ENCODE assay signal across 23 cellular contexts in the genomic region with DNA sequence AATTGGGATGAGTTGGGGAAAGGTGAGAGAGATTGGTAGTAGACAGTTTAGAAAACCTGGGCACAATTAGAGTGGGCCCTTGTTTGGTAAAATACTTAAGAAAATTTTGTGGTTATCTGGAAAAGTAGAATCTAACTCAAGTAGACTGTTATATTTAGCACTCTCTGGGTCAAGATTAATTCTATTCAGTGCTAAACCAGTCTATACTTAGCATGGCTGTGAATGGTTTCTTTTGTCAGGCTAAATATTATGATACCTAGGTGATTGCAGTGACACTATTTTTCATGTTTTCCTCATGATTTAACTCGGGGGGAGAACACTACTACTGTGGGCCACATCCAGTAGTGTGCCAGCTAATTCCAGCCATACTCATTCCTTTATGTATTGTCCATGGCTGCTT.
"Had no signal": no experiment of that assay in that cellular context is flagged by ENCODE, and none has a peak within 500 bp of the region (broad histone marks: within the 10 kb centered on the region; RNA-seq: fewer than 3 reads in every experiment).

No MANE protein-coding gene starts in this region.

- H3K27ac ChIP-seq: brain microvascular endothelial cell, coronary artery, epithelial cell of prostate, heart right ventricle, ovary, prostate gland, spleen, testis, WERI-Rb-1 had no signal

- H3K36me3 ChIP-seq: brain microvascular endothelial cell, ovary, prostate gland, WERI-Rb-1 had no signal

- H3K4me3 ChIP-seq: coronary artery, heart right ventricle, ovary, prostate gland, spleen, testis had no signal

- H3K27ac Mint-ChIP-seq: activated CD4-positive, alpha-beta T cell treated with anti-CD3 and anti-CD28 coated beads, Interleukin-2, amount 10 ng/mL, durations not matched to agents 7 days and 5 days; activated CD8-positive, alpha-beta T cell treated with anti-CD3 and anti-CD28 coated beads for 36 hours; activated naive CD8-positive, alpha-beta T cell treated with anti-CD3 and anti-CD28 coated beads, Interleukin-2, amount 50 U/mL, for 24 hours; activated T-helper 1 cell treated with anti-CD3 and anti-CD28 coated beads, Interleukin-12 subunit alpha, Interleukin-12 subunit beta, Interleukin-2, Interleukin-4 antibody, amounts not matched to agents 30 ng/mL and 10 ng/mL and 1 ng/mL, durations not matched to agents 14 hours and 24 hours and 36 hours; natural killer cell; type B pancreatic cell had no signal

- DNase-seq: activated CD4-positive, alpha-beta T cell treated with anti-CD3 and anti-CD28 coated beads, Interleukin-2, amount 10 ng/mL, durations not matched to agents 7 days and 5 days; activated CD4-positive, CD25-positive, alpha-beta regulatory T cell treated with anti-CD3 and anti-CD28 coated beads, Interleukin-2, amount 50 U/mL, for 72 hours; activated CD8-positive, alpha-beta T cell treated with anti-CD3 and anti-CD28 coated beads for 36 hours; activated gamma-delta T cell; activated naive CD4-positive, alpha-beta T cell treated with anti-CD3 and anti-CD28 coated beads, Interleukin-2, amount 50 U/mL, for 16 hours; activated naive CD8-positive, alpha-beta T cell treated with anti-CD3 and anti-CD28 coated beads, Interleukin-2, amount 50 U/mL, for 24 hours; brain microvascular endothelial cell; heart right ventricle; midbrain; natural killer cell; ovary; spleen; stimulated activated CD4-positive, alpha-beta T cell treated with anti-CD3 and anti-CD28 coated beads, Interleukin-4, amount 100 ng/mL, for 1 hour; stimulated activated naive CD4-positive, alpha-beta T cell; T-helper 1 cell; testis; WERI-Rb-1 had no signal

- H3K9me3 Mint-ChIP-seq: activated CD4-positive, alpha-beta T cell treated with anti-CD3 and anti-CD28 coated beads, Interleukin-2, amount 10 ng/mL, durations not matched to agents 7 days and 5 days; activated CD8-positive, alpha-beta T cell treated with anti-CD3 and anti-CD28 coated beads for 36 hours; activated naive CD8-positive, alpha-beta T cell treated with anti-CD3 and anti-CD28 coated beads, Interleukin-2, amount 50 U/mL, for 24 hours; activated T-helper 1 cell treated with anti-CD3 and anti-CD28 coated beads, Interleukin-12 subunit alpha, Interleukin-12 subunit beta, Interleukin-2, Interleukin-4 antibody, amounts not matched to agents 30 ng/mL and 10 ng/mL and 1 ng/mL, durations not matched to agents 14 hours and 24 hours and 36 hours; central memory CD8-positive, alpha-beta T cell; natural killer cell; type B pancreatic cell had no signal

- H3K4me1 ChIP-seq: prostate gland, testis had no signal

- H3K9me3 ChIP-seq: heart right ventricle, ovary, prostate gland, spleen, testis had no signal

- H3K27me3 ChIP-seq: brain microvascular endothelial cell, heart right ventricle, ovary, spleen, testis had no signal

- H3K27me3 Mint-ChIP-seq: activated CD4-positive, alpha-beta T cell treated with anti-CD3 and anti-CD28 coated beads, Interleukin-2, amount 10 ng/mL, durations not matched to agents 7 days and 5 days; activated CD8-positive, alpha-beta T cell treated with anti-CD3 and anti-CD28 coated beads for 36 hours; activated naive CD8-positive, alpha-beta T cell treated with anti-CD3 and anti-CD28 coated beads, Interleukin-2, amount 50 U/mL, for 24 hours; central memory CD8-positive, alpha-beta T cell; type B pancreatic cell had no signal

- H3K36me3 Mint-ChIP-seq: natural killer cell, type B pancreatic cell had no signal

- ATAC-seq: activated CD8-positive, alpha-beta T cell treated with anti-CD3 and anti-CD28 coated beads for 36 hours; activated naive CD8-positive, alpha-beta T cell treated with anti-CD3 and anti-CD28 coated beads, Interleukin-2, amount 50 U/mL, for 24 hours; natural killer cell had no signal

- H3K4me3 Mint-ChIP-seq: activated CD4-positive, alpha-beta T cell treated with anti-CD3 and anti-CD28 coated beads, Interleukin-2, amount 10 ng/mL, durations not matched to agents 7 days and 5 days; activated CD8-positive, alpha-beta T cell treated with anti-CD3 and anti-CD28 coated beads for 36 hours; activated naive CD8-positive, alpha-beta T cell treated with anti-CD3 and anti-CD28 coated beads, Interleukin-2, amount 50 U/mL, for 24 hours; activated T-helper 1 cell treated with anti-CD3 and anti-CD28 coated beads, Interleukin-12 subunit alpha, Interleukin-12 subunit beta, Interleukin-2, Interleukin-4 antibody, amounts not matched to agents 30 ng/mL and 10 ng/mL and 1 ng/mL, durations not matched to agents 14 hours and 24 hours and 36 hours; central memory CD8-positive, alpha-beta T cell; natural killer cell; type B pancreatic cell had no signal
